ENCODE assay signal across 2 cellular contexts in genomic region chr15:96337991-96338771, GRCh38.
A peak's percentile ranks its signal among the peaks of the same experiment; 100 is the strongest.
TF ChIP-seq lines count a peak whose summit lies in the region.

No MANE protein-coding gene starts in this region.

TF ChIP-seq in IMR-90, 13 proteins besides CTCF, POLR2A, EP300 and RAD21:
- no peak for TF ChIP-seq SMC3 (IDR thresholded peaks at IDR 0.05; ENCODE audit: low read depth, low read length)
- TF ChIP-seq RFX5 (IDR thresholded peaks at IDR 0.05; ENCODE audit: low read depth, low read length) = no peak
- TF ChIP-seq FOS (IDR thresholded peaks at IDR 0.05; ENCODE audit: low read depth, low read length) = no peak
- TF ChIP-seq RCOR1 (IDR thresholded peaks at IDR 0.05; ENCODE audit: insufficient replicate concordance, low read length) = no peak
- no peak for TF ChIP-seq BHLHE40 (IDR thresholded peaks at IDR 0.05; ENCODE audit: low read depth, low read length)
- no peak for TF ChIP-seq MAFK (IDR thresholded peaks at IDR 0.05; ENCODE audit: low read depth, low read length)
- no peak for TF ChIP-seq CHD1 (IDR thresholded peaks at IDR 0.05; ENCODE audit: low read depth, low read length)
- no peak for TF ChIP-seq MAZ (IDR thresholded peaks at IDR 0.05; ENCODE audit: borderline replicate concordance, low read depth, low read length)
- no peak for TF ChIP-seq CEBPB (IDR thresholded peaks at IDR 0.05; ENCODE audit: low read depth, low read length)
- TF ChIP-seq, protein P1, sequence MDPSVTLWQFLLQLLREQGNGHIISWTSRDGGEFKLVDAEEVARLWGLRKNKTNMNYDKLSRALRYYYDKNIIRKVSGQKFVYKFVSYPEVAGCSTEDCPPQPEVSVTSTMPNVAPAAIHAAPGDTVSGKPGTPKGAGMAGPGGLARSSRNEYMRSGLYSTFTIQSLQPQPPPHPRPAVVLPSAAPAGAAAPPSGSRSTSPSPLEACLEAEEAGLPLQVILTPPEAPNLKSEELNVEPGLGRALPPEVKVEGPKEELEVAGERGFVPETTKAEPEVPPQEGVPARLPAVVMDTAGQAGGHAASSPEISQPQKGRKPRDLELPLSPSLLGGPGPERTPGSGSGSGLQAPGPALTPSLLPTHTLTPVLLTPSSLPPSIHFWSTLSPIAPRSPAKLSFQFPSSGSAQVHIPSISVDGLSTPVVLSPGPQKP (IDR thresholded peaks at IDR 0.05; ENCODE audit: borderline replicate concordance, low read depth, low read length) = no peak
- TF ChIP-seq NFE2L2 (IDR thresholded peaks at IDR 0.05; ENCODE audit: low read depth, low read length) = no peak
- TF ChIP-seq USF2 (IDR thresholded peaks at IDR 0.05; ENCODE audit: low read depth, low read length) = no peak

TF ChIP-seq in H1, 55 proteins besides CTCF, POLR2A, EP300 and RAD21:
- no peak for TF ChIP-seq NRF1 (IDR thresholded peaks at IDR 0.05; ENCODE audit: low read depth, low read length)
- TF ChIP-seq GABPA (IDR thresholded peaks at IDR 0.05; ENCODE audit: borderline replicate concordance, insufficient read depth, low read length) = no peak
- peak; percentile 43; the same call in 1 of the 2 replicates for TF ChIP-seq TEAD4 (IDR thresholded peaks at IDR 0.05; ENCODE audit: low read depth, low read length)
